ENCODE assay signal across 23 cellular contexts in the genomic region with DNA sequence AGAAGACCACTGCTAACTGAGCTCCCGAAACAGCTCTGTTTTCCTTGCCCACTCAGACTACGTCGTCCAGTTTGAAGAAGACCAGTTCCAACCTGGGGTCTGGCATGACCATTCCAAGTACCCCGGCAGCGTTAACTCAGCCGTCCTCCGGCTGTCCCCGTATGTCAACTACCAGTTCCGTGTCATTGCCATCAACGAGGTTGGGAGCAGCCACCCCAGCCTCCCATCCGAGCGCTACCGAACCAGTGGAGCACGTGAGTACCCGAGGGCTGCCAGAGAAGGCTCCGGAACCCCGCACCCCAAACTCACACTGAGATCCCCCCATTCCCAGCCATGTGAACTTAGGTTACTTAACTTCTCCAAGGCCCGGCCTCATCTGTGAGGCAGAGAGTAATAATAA.
"Had no signal": no experiment of that assay in that cellular context is flagged by ENCODE, and none has a peak within 500 bp of the region (broad histone marks: within the 10 kb centered on the region; RNA-seq: fewer than 3 reads in every experiment).

No MANE protein-coding gene starts in this region.

- H3K27me3 ChIP-seq: dorsolateral prefrontal cortex, esophagus squamous epithelium, gastrocnemius medialis had no signal

- H3K27ac ChIP-seq: coronary artery, epithelial cell of prostate, esophagus squamous epithelium, gastrocnemius medialis, left lung, lower lobe of right lung had no signal

- H3K27ac Mint-ChIP-seq: mesothelial cell of epicardium, naive B cell had no signal

- H3K36me3 ChIP-seq: gastrocnemius medialis, left lung, lower lobe of right lung had no signal

- DNase-seq: dermis blood vessel endothelial cell; effector CD4-positive, alpha-beta T cell; effector memory CD4-positive, alpha-beta T cell; erythroblast; esophagus squamous epithelium; foreskin fibroblast; foreskin melanocyte; gastrocnemius medialis; glutamatergic neuron; head of caudate nucleus; heart right ventricle; hippocampal formation; left cardiac atrium; left lung; left ventricle myocardium superior; lower lobe of right lung; mesenchymal stem cell; mucosa of descending colon; naive B cell had no signal

- H3K4me3 ChIP-seq: coronary artery, dorsolateral prefrontal cortex, esophagus squamous epithelium, gastrocnemius medialis, heart right ventricle, left lung, lower lobe of right lung, mucosa of descending colon had no signal

- H3K9me3 Mint-ChIP-seq: mesothelial cell of epicardium, naive B cell had no signal

- H3K4me3 Mint-ChIP-seq: mesothelial cell of epicardium, naive B cell had no signal

- H3K9me3 ChIP-seq: esophagus squamous epithelium, gastrocnemius medialis, heart right ventricle, left lung, lower lobe of right lung, mucosa of descending colon had no signal

- H3K4me1 Mint-ChIP-seq: mesothelial cell of epicardium had no signal

- H3K4me1 ChIP-seq: esophagus squamous epithelium, gastrocnemius medialis, lower lobe of right lung had no signal

- H3K36me3 Mint-ChIP-seq: mesothelial cell of epicardium, naive B cell had no signal
